In the genomic region with DNA sequence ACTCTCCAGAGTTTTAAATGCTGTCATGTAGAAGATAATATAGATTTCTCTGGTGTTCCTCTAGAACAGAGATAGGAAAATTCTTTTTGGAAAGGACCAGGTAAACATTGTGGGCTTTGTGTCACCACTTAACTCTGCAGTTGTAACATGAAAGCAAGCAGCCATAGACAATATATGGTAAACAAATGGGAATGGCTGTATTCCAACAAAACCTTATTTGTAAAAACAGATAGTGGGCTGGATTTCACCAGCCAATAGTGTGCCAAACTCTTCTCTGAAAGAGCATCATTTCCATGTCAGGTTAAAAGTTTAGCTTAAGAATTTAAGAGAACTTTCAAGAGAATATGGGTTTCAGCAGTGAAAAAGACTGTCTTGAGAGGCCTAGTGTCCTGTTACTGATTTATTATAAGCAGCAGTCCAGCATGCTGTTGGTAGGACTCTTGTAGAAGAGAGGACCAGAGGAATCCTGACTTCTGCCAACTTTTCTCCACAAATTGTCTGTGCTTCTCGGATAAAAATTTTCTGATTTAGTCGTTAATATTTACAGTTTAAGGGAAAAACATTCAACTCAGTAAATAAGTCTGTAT, we compare ENCODE assay signal across 17 cellular contexts.
DNase-seq lines count a peak whose midpoint lies in the region; ATAC-seq and TF ChIP-seq lines count a peak whose summit lies in the region.
"Had no signal": no experiment of that assay in that cellular context is flagged by ENCODE, and none has a peak within 500 bp of the region (broad histone marks: within the 10 kb centered on the region; RNA-seq: fewer than 3 reads in every experiment).

No MANE protein-coding gene starts in this region.

- H3K4me2 ChIP-seq in PC-9, result peak overlapping the region; percentile 59

- no peak overlapping the region for H2AFZ ChIP-seq in PC-9

- no peaks in the 10 kb centered on the region for H4K20me1 ChIP-seq in PC-9 (ENCODE audit: insufficient read depth)

- TF ChIP-seq POLR2A in esophagus muscularis mucosa (IDR thresholded peaks at IDR 0.05; ENCODE audit: low read depth) (no peak), sigmoid colon (IDR thresholded peaks at IDR 0.05) (no peak)

- CTCF ChIA-PET in PC-9 (lab: Charles Lee), result no interaction called here

- no TSS peak for BruUV-seq in PC-9 (replicated peaks; lab: Mats Ljungman, UMichigan)

- no peak for DNase-seq in cardiac muscle cell (ENCODE audit: low read depth in 1 of 2, low spot score in 1 of 2)
- DNase-seq in right cardiac atrium, result no peak
- no peak for DNase-seq in PC-9
- DNase-seq in esophagus muscularis mucosa (ENCODE audit: extremely low spot score), result no peak
- DNase-seq in sigmoid colon, result no peak
- DNase-seq: GDM1; heart left ventricle; NCI-H2107; SHP77 treated with DMSO at 0.1 percent for 48 hours; stimulated activated CD4-positive, alpha-beta T cell treated with anti-CD3 and anti-CD28 coated beads, Interleukin-1b, Interleukin-23, amount 100 ng/mL, for 48 hours; T-helper 17 cell had no signal

- 71% methylated on average over 2 of the region's 2 CpGs for WGBS in right cardiac atrium
- WGBS in mesodermal cell (ENCODE audit: insufficient coverage in 2 of 2), 2 experiments, result no CpG with 5 or more reads among the region's 2 CpGs
- 81% methylated on average over 2 of the region's 2 CpGs for WGBS in esophagus muscularis mucosa
- 85 to 86% methylated on average over 2 of the region's 2 CpGs for WGBS in sigmoid colon, 2 donors

- no peak for TF ChIP-seq EP300 in esophagus muscularis mucosa (IDR thresholded peaks at IDR 0.05)
- TF ChIP-seq EP300 in sigmoid colon (IDR thresholded peaks at IDR 0.05), result no peak

- no peaks in the 10 kb centered on the region for H3K9me3 ChIP-seq in cardiac muscle cell (ENCODE audit: low read depth)
- H3K9me3 ChIP-seq in right cardiac atrium (ENCODE audit: control insufficient read depth, low read length), result no peaks in the 10 kb centered on the region
- no peaks in the 10 kb centered on the region for H3K9me3 ChIP-seq in PC-9 (ENCODE audit: insufficient read depth, low read depth)
- peaks cover 12% of the 10 kb centered on the region for H3K9me3 ChIP-seq in mesodermal cell (ENCODE audit: control insufficient read depth, low read length)
- H3K9me3 ChIP-seq in esophagus muscularis mucosa, result no peaks in the 10 kb centered on the region
- H3K9me3 ChIP-seq in sigmoid colon, result no peaks in the 10 kb centered on the region
- H3K9me3 ChIP-seq: vagina had no signal

- H3K27ac ChIP-seq in cardiac muscle cell, result peak overlapping the region; percentile 73
- H3K27ac ChIP-seq in right cardiac atrium (ENCODE audit: low read length), result no peak overlapping the region
- H3K27ac ChIP-seq in PC-9, result peak overlapping the region; percentile 73
- peak overlapping the region; percentile 41 for H3K27ac ChIP-seq in mesodermal cell (ENCODE audit: low read depth, low read length, severe bottlenecking)
- no peak overlapping the region for H3K27ac ChIP-seq in esophagus muscularis mucosa (replicated peaks in 1 of 4)
- peak overlapping the region in 2 of 4 donors; percentile 31 to 32 for H3K27ac ChIP-seq in sigmoid colon
- H3K27ac ChIP-seq: vagina had no signal

- ATAC-seq in right cardiac atrium (no peak), GM21367 (IDR thresholded peaks at IDR 0.05; ENCODE audit: unreplicated experiment) (no peak), GM21515 (IDR thresholded peaks at IDR 0.05; ENCODE audit: unreplicated experiment) (no peak)
- ATAC-seq: esophagus mucosa, GM12878, heart left ventricle, T-helper 17 cell had no signal

- H3K9me2 ChIP-seq in PC-9 (ENCODE audit: insufficient read depth), result no peaks in the 10 kb centered on the region

- intact Hi-C loops in right cardiac atrium (cut with DNase I) (no loop called here), PC-9 (cut with micrococcal nuclease; ENCODE audit: unreplicated experiment) (no loop called here), esophagus muscularis mucosa (cut with DNase I) (no loop called here), sigmoid colon (cut with DNase I) (no loop called here)

- peaks cover 31% of the 10 kb centered on the region for H3K79me2 ChIP-seq in PC-9 (ENCODE audit: low read depth)

- POLR2A ChIA-PET in PC-9 (lab: Charles Lee; ENCODE audit: unreplicated experiment), result no interaction called here

- H3K36me3 ChIP-seq in cardiac muscle cell (no peaks in the 10 kb centered on the region), PC-9 (ENCODE audit: low read depth) (no peaks in the 10 kb centered on the region), mesodermal cell (ENCODE audit: control insufficient read depth, insufficient read depth, low read length) (peaks cover 5% of the 10 kb centered on the region), esophagus muscularis mucosa (no peaks in the 10 kb centered on the region), sigmoid colon (no peaks in the 10 kb centered on the region)
- H3K36me3 ChIP-seq: heart left ventricle, vagina had no signal

- H3K4me3 ChIP-seq in cardiac muscle cell, result no peak overlapping the region
- H3K4me3 ChIP-seq in right cardiac atrium (ENCODE audit: low read length), result no peak overlapping the region
- H3K4me3 ChIP-seq in PC-9, result peak overlapping the region; percentile 36; the same call in 1 of the 2 replicates
- no peak overlapping the region for H3K4me3 ChIP-seq in mesodermal cell (ENCODE audit: extremely low read depth, insufficient read depth, low read length, poor library complexity, severe bottlenecking)
- H3K4me3 ChIP-seq in esophagus muscularis mucosa, result no peak overlapping the region
- H3K4me3 ChIP-seq in sigmoid colon, result no peak overlapping the region
- H3K4me3 ChIP-seq: GM12878, heart left ventricle, vagina had no signal

- TF ChIP-seq CTCF in cardiac muscle cell (IDR thresholded peaks at IDR 0.05; ENCODE audit: low read depth, low read length), result no peak
- no peak for TF ChIP-seq CTCF in PC-9 (conservative IDR thresholded peaks at IDR 0.05)
- no peak for TF ChIP-seq CTCF in esophagus muscularis mucosa (IDR thresholded peaks at IDR 0.05)
- no peak for TF ChIP-seq CTCF in sigmoid colon (IDR thresholded peaks at IDR 0.05)

- peaks cover 12% of the 10 kb centered on the region; the same call in 1 of the 2 replicates for H3F3A ChIP-seq in PC-9 (ENCODE audit: insufficient read depth, low read depth)

- H3K4me1 ChIP-seq in cardiac muscle cell (ENCODE audit: low read depth) (peaks cover 16% of the 10 kb centered on the region), right cardiac atrium (ENCODE audit: control insufficient read depth, insufficient read depth, low read length) (peaks cover 2% of the 10 kb centered on the region), PC-9 (replicated peaks; ENCODE audit: insufficient read depth) (peaks cover 27% of the 10 kb centered on the region), mesodermal cell (ENCODE audit: control insufficient read depth, insufficient read depth, low read length, poor library complexity, severe bottlenecking) (peaks cover 5% of the 10 kb centered on the region), esophagus muscularis mucosa (peaks cover 11 to 27% (median 23%) of the 10 kb centered on the region in 4 donors), sigmoid colon (peaks cover 0 to 29% (median 17%) of the 10 kb centered on the region in 4 donors)

- H3K27me3 ChIP-seq in cardiac muscle cell (no peaks in the 10 kb centered on the region), right cardiac atrium (ENCODE audit: control insufficient read depth, insufficient read depth) (no peaks in the 10 kb centered on the region), PC-9 (ENCODE audit: insufficient read depth, low read depth) (no peaks in the 10 kb centered on the region), esophagus muscularis mucosa (no peaks in the 10 kb centered on the region), sigmoid colon (no peaks in the 10 kb centered on the region)
- H3K27me3 ChIP-seq: heart left ventricle, vagina had no signal

Comparison
In these comparisons a context has a peak if more than half of its experiments do, and no peak if none do; other contexts are left out.
1. H3K27ac ChIP-seq: peak in cardiac muscle cell (single experiment), PC-9 (single experiment) and mesodermal cell (single experiment); none in right cardiac atrium (single experiment) and esophagus muscularis mucosa (0 of 4).